Comparison of ENCODE assay signal across 7 cellular contexts in the genomic region with DNA sequence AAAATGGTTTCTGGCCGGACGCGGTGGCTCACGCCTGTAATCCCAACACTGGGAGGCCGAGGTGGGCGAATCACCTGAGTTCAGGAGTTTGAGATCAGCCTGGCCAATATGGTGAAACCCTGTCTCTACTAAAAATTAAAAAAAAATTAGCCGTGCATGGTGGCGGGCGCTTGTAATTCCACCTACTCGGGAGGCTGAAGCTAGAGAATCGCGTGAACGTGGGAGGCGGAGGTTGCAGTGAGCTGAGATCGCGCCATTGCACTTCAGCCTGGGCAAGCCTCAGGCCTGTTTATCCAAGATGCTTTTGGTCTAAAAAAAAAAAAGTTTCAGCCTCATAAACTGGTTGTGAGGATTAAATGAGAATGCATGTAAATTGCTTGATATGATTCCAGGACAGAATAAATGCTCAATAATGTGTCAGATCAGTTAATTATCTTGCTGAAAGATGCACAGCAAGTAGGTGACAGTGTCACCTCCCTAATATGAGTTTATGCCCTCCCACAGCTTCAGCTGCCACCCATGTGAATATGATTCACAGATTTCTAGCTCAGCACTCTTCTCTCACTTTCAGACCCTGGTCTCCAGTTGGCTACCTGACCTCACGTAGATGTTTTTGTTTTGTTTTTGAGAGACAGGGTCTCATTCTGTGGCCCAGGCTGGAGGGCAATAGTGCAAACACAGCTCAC. TPM values are rescaled to one million over a fixed set of nuclear protein-coding genes. Genes with fewer than 3 reads are reported as not detected.
DNase-seq lines count a peak whose midpoint lies in the region; ATAC-seq and TF ChIP-seq lines count a peak whose summit lies in the region.

No MANE protein-coding gene starts in this region.

- TF ChIP-seq CTCF in RWPE1 (conservative IDR thresholded peaks at IDR 0.05; ENCODE audit: low read depth) = no peak
- TF ChIP-seq CTCF in endothelial cell (IDR thresholded peaks at IDR 0.05; ENCODE audit: unreplicated experiment) = no peak
- TF ChIP-seq CTCF in retinal pigment epithelial cell (conservative IDR thresholded peaks at IDR 0.05; ENCODE audit: low read depth, low read length) = no peak
- no peak for TF ChIP-seq CTCF in thyroid gland (IDR thresholded peaks at IDR 0.05)

- TF ChIP-seq POLR2A in thyroid gland (IDR thresholded peaks at IDR 0.05) = no peak

- DNase-seq in H7 (no peak), RWPE1 (ENCODE audit: low spot score) (no peak), endothelial cell (ENCODE audit: low spot score) (no peak), retinal pigment epithelial cell (ENCODE audit: low read depth) (no peak), thyroid gland (no peak)

- H3K4me1 ChIP-seq in thyroid gland = peaks cover 3 to 20% of the 10 kb centered on the region in 2 donors

- H3K27ac ChIP-seq in RWPE1 (peak overlapping the region; percentile 19; the same call in 1 of the 2 replicates), thyroid gland (no peak overlapping the region)

- H3K27me3 ChIP-seq in H7 (ENCODE audit: control insufficient read depth, insufficient read depth, low read length) = no peaks in the 10 kb centered on the region
- no peaks in the 10 kb centered on the region for H3K27me3 ChIP-seq in thyroid gland

- intact Hi-C loops in thyroid gland (cut with DNase I) = no loop called here

- H3K4me3 Mint-ChIP-seq in endothelial cell (ENCODE audit: unreplicated experiment) = peak overlapping the region; percentile 74

- no peak for ATAC-seq in GM18873 (IDR thresholded peaks at IDR 0.05; ENCODE audit: low FRiP score, unreplicated experiment)
- no peak for ATAC-seq in HG02981 (IDR thresholded peaks at IDR 0.05; ENCODE audit: unreplicated experiment)

- 53 to 66% methylated on average over 17 of the region's 17 CpGs for WGBS in thyroid gland, 2 donors

- peaks cover 12% of the 10 kb centered on the region for H3K36me3 Mint-ChIP-seq in endothelial cell (ENCODE audit: low read depth, unreplicated experiment)

- POLR2A ChIA-PET in RWPE1 (lab: Yijun Ruan, JAX; ENCODE audit: low non-redundant PET) = no interaction called here

- H3K27ac Mint-ChIP-seq in endothelial cell (ENCODE audit: unreplicated experiment) = no peak overlapping the region

- H3K36me3 ChIP-seq in H7 (replicated peaks; ENCODE audit: control insufficient read depth, insufficient read depth, low read length) (peaks cover 4% of the 10 kb centered on the region), thyroid gland (no peaks in the 10 kb centered on the region)

- CTCF ChIA-PET in RWPE1 (lab: Yijun Ruan, JAX) = interaction anchor here (0.7 kb wide), 1 partner anchor 27 kb away, joined by 3 read pairs; no protein-coding TSS in a partner anchor

- no peaks in the 10 kb centered on the region for H3K9me3 Mint-ChIP-seq in endothelial cell (ENCODE audit: unreplicated experiment)

- H3K4me3 ChIP-seq in H7 (ENCODE audit: insufficient read depth, low read depth, low read length) (peak overlapping the region; percentile 67; the same call in 1 of the 2 replicates), retinal pigment epithelial cell (ENCODE audit: low read length) (peak overlapping the region; percentile 91), thyroid gland (replicated peaks in 1 of 3) (no peak overlapping the region)

- peaks cover 2% of the 10 kb centered on the region for H3K27me3 Mint-ChIP-seq in endothelial cell (ENCODE audit: unreplicated experiment)

- no peaks in the 10 kb centered on the region for H3K9me3 ChIP-seq in thyroid gland

- peaks cover 25% of the 10 kb centered on the region for H3K4me1 Mint-ChIP-seq in endothelial cell (ENCODE audit: unreplicated experiment)

RNA-seq across cellular contexts. Expression of a gene that starts 1.1 kb away (rescaled TPM):
- 54.9 and 58.1 TPM in 2 replicates for total RNA-seq in H7 (2014; rRNA removed; shearing (Covaris generic))
- total RNA-seq in endothelial cell (ENCODE audit: unreplicated experiment) = 31.4 TPM
- total RNA-seq in thyroid gland = 10 to 100 TPM; 49.6 to 86.7 (median 52.5) TPM

RNA-seq across cellular contexts. Expression of a gene that starts 47.9 kb away (rescaled TPM):
- total RNA-seq in H7 (2014; rRNA removed; shearing (Covaris generic)) = 2.8 and 3.2 TPM in 2 replicates
- total RNA-seq in endothelial cell (ENCODE audit: unreplicated experiment) = 11.4 TPM
- 10 to 100 TPM; 16.6 to 23.4 (median 17.0) TPM for total RNA-seq in thyroid gland

RNA-seq across cellular contexts. Expression of a gene that starts 48.2 kb away (rescaled TPM):
- 5.1 and 7.5 TPM in 2 replicates for total RNA-seq in H7 (2014; rRNA removed; shearing (Covaris generic))
- total RNA-seq in endothelial cell (ENCODE audit: unreplicated experiment) (26.0 TPM), thyroid gland (10 to 100 TPM; 13.5 to 18.1 (median 14.3) TPM)

Comparison
In these comparisons a context has a peak if more than half of its experiments do, and no peak if none do; other contexts are left out.
1. H3K4me3 ChIP-seq: peak in H7 (single experiment) and retinal pigment epithelial cell (single experiment); none in thyroid gland (0 of 3).